ENCODE assay signal across 1 cellular context in genomic region chr17:15290186-15290536, GRCh38.
TF ChIP-seq lines count a peak whose summit lies in the region.

No MANE protein-coding gene starts in this region.

TF ChIP-seq in A549, 52 proteins besides CTCF, POLR2A, EP300 and RAD21 (continued from another document):
- TF ChIP-seq JUNB (IDR thresholded peaks at IDR 0.05) (no peak), TFCP2L1 (CRISPR knock-in tag; IDR thresholded peaks at IDR 0.05) (no peak), CBX2 (IDR thresholded peaks at IDR 0.05; ENCODE audit: borderline replicate concordance, low read depth) (no peak), SMC3 (IDR thresholded peaks at IDR 0.05) (no peak), USF2 (IDR thresholded peaks at IDR 0.05) (no peak)
- TF ChIP-seq, protein P1, sequence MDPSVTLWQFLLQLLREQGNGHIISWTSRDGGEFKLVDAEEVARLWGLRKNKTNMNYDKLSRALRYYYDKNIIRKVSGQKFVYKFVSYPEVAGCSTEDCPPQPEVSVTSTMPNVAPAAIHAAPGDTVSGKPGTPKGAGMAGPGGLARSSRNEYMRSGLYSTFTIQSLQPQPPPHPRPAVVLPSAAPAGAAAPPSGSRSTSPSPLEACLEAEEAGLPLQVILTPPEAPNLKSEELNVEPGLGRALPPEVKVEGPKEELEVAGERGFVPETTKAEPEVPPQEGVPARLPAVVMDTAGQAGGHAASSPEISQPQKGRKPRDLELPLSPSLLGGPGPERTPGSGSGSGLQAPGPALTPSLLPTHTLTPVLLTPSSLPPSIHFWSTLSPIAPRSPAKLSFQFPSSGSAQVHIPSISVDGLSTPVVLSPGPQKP (IDR thresholded peaks at IDR 0.05; ENCODE audit: low read depth, low read length) = no peak
